5 cellular contexts compared by ENCODE assay signal in genomic region chr5:167894631-167895472, GRCh38.
"Had no signal": no experiment of that assay in that cellular context is flagged by ENCODE, and none has a peak within 500 bp of the region (broad histone marks: within the 10 kb centered on the region; RNA-seq: fewer than 3 reads in every experiment).

No MANE protein-coding gene starts in this region.

- H3K27ac Mint-ChIP-seq: GM23338, IgD-negative memory B cell had no signal

- ATAC-seq: GM23338 had no signal

- H3K9me3 Mint-ChIP-seq: GM23338, H9 had no signal

- H3K4me3 Mint-ChIP-seq: GM23338, H9, IgD-negative memory B cell had no signal

- DNase-seq: H9, HCEC 1CT, KBM-7 had no signal

- H3K4me3 ChIP-seq: GM23338 had no signal

- H3K27me3 Mint-ChIP-seq: IgD-negative memory B cell had no signal
